In the genomic region with DNA sequence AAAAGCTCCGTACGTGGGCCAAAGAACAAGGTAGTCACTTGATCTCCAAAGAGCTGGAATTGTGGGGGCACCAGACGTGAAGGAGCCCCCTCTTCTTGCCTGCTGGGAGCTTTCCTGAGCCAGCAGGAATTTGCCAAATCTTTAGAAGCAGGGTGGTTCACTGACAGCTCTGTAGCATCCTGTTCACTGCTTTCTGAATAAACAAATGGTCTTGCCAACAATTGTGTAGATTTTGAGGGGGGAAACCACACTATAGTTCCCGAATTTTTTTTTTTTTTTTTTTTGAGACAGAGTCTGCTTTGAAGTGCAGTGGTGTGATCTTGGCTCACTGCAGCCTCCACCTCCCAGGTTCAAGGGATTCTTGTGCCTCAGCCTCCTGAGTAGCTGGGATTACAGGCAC, we compare ENCODE assay signal across 11 cellular contexts. TPM values are rescaled to one million over a fixed set of nuclear protein-coding genes. Genes with fewer than 3 reads are reported as not detected.
A peak's percentile ranks its signal among the peaks of the same experiment; 100 is the strongest.
DNase-seq lines count a peak whose midpoint lies in the region; FAIRE-seq and TF ChIP-seq lines count a peak whose summit lies in the region.
"Had no signal": no experiment of that assay in that cellular context is flagged by ENCODE, and none has a peak within 500 bp of the region (broad histone marks: within the 10 kb centered on the region; RNA-seq: fewer than 3 reads in every experiment).

No MANE protein-coding gene starts in this region.

- FAIRE-seq in astrocyte (lab: Jason Lieb, UNC): no peak

- H3K27me3 ChIP-seq in astrocyte (ENCODE audit: insufficient read depth, low read length) (no peaks in the 10 kb centered on the region), hepatocyte (no peaks in the 10 kb centered on the region)

- H3K4me1 ChIP-seq in astrocyte (ENCODE audit: insufficient read depth, low read length) (peaks cover 18% of the 10 kb centered on the region), hepatocyte (ENCODE audit: insufficient read depth) (peaks cover 33% of the 10 kb centered on the region)

- no peaks in the 10 kb centered on the region for H3K79me2 ChIP-seq in astrocyte (ENCODE audit: insufficient read depth, low read length)
- no peaks in the 10 kb centered on the region for H3K79me2 ChIP-seq in hepatocyte

- H3K9me3 Mint-ChIP-seq in HFFc6: no peaks in the 10 kb centered on the region
- no peaks in the 10 kb centered on the region for H3K9me3 Mint-ChIP-seq in astrocyte (ENCODE audit: unreplicated experiment)

- peak overlapping the region; percentile 54 for H3K9ac ChIP-seq in astrocyte (ENCODE audit: low read length)

- peak overlapping the region; percentile 85 for H3K27ac Mint-ChIP-seq in HFFc6
- H3K27ac Mint-ChIP-seq in astrocyte (ENCODE audit: unreplicated experiment): peak overlapping the region; percentile 93

- peak overlapping the region; percentile 77 for H3K4me2 ChIP-seq in astrocyte (ENCODE audit: low read length)
- no peak overlapping the region for H3K4me2 ChIP-seq in hepatocyte

- H3K4me1 Mint-ChIP-seq in HFFc6 (ENCODE audit: low read depth) (peaks cover 44% of the 10 kb centered on the region), astrocyte (ENCODE audit: low read depth, unreplicated experiment) (peaks cover 8% of the 10 kb centered on the region)

- DNase-seq in HFFc6 (no peak), astrocyte (ENCODE audit: low read depth) (no peak), hepatocyte (ENCODE audit: low spot score) (no peak), NCI-H526 treated with DMSO at 0.1 percent for 48 hours (lab: John Stamatoyannopoulos, UW) (no peak), NCI-H82 (lab: John Stamatoyannopoulos, UW) (no peak), 8988T (no peak), coronary artery (ENCODE audit: low spot score) (no peak)
- DNase-seq: CD4-positive, CD25-positive, alpha-beta regulatory T cell; NCI-H1436; T-helper 2 cell had no signal

- H3K27ac ChIP-seq in astrocyte (ENCODE audit: low read depth, low read length): peak overlapping the region; percentile 46
- peak overlapping the region; percentile 56 for H3K27ac ChIP-seq in hepatocyte
- H3K27ac ChIP-seq in skin epidermis: peak overlapping the region in 17 of 21 experiments; percentile 13 to 83 (median 62)
- peak overlapping the region in 1 of 2 donors; percentile 63 for H3K27ac ChIP-seq in coronary artery

- H3K36me3 Mint-ChIP-seq in HFFc6 (ENCODE audit: low read depth) (no peaks in the 10 kb centered on the region), astrocyte (ENCODE audit: low read depth, unreplicated experiment) (no peaks in the 10 kb centered on the region)
- H3K36me3 Mint-ChIP-seq: CD4-positive, CD25-positive, alpha-beta regulatory T cell had no signal

- H3K36me3 ChIP-seq in astrocyte (ENCODE audit: insufficient read depth, low read length): no peaks in the 10 kb centered on the region
- no peaks in the 10 kb centered on the region for H3K36me3 ChIP-seq in hepatocyte (replicated peaks; ENCODE audit: insufficient read depth, low read depth)

- H3K4me3 Mint-ChIP-seq in HFFc6 (peak overlapping the region; percentile 82), astrocyte (ENCODE audit: unreplicated experiment) (no peak overlapping the region)
- H3K4me3 Mint-ChIP-seq: CD4-positive, CD25-positive, alpha-beta regulatory T cell had no signal

- H4K20me1 ChIP-seq in astrocyte (ENCODE audit: insufficient read depth, low read length): no peaks in the 10 kb centered on the region
- H4K20me1 ChIP-seq in hepatocyte (ENCODE audit: insufficient read depth, poor library complexity, severe bottlenecking): no peaks in the 10 kb centered on the region

- TF ChIP-seq CTCF in HFFc6 (IDR thresholded peaks at IDR 0.05): no peak
- TF ChIP-seq CTCF in astrocyte (IDR thresholded peaks at IDR 0.05; ENCODE audit: insufficient read depth, low read depth, low read length): no peak
- no peak for TF ChIP-seq CTCF in hepatocyte (IDR thresholded peaks at IDR 0.05; ENCODE audit: poor library complexity)
- no peak for TF ChIP-seq CTCF in coronary artery (IDR thresholded peaks at IDR 0.05)

- H3K9me3 ChIP-seq in astrocyte (ENCODE audit: insufficient read depth, low read depth, low read length) (no peaks in the 10 kb centered on the region), hepatocyte (ENCODE audit: low read depth) (no peaks in the 10 kb centered on the region)

- H3K9me2 ChIP-seq in hepatocyte (replicated peaks; ENCODE audit: insufficient read depth): no peaks in the 10 kb centered on the region

- H3K4me3 ChIP-seq in astrocyte (ENCODE audit: insufficient read depth, low read depth, low read length) (peak overlapping the region; percentile 5), hepatocyte (no peak overlapping the region), skin epidermis (no peak overlapping the region), coronary artery (no peak overlapping the region)

- WGBS in hepatocyte (ENCODE audit: low lambda C conversion rate, missing lambda C conversion rate): 45% methylated on average over 4 of the region's 4 CpGs

- H3K27me3 Mint-ChIP-seq in HFFc6 (ENCODE audit: insufficient read depth) (peaks cover 3% of the 10 kb centered on the region; the same call in 1 of the 2 replicates), astrocyte (ENCODE audit: low read depth, unreplicated experiment) (peaks cover 2% of the 10 kb centered on the region)
- H3K27me3 Mint-ChIP-seq: CD4-positive, CD25-positive, alpha-beta regulatory T cell had no signal

- peak overlapping the region; percentile 66 for H2AFZ ChIP-seq in astrocyte (ENCODE audit: low read depth, low read length)
- H2AFZ ChIP-seq in hepatocyte: peak overlapping the region; percentile 43

RNA-seq across cellular contexts. Expression of a gene that starts 7.1 kb away (rescaled TPM):
- not detected for total RNA-seq in HFFc6 (2021; fragmentation: NEBNext Ultra II Directional; extraction: Animal tissue kit (Norgen Biotek cat#: 25700))
- total RNA-seq in astrocyte: not detected in 2 replicates
- 3.2 and 3.3 TPM in 2 replicates for total RNA-seq in hepatocyte
- polyA plus RNA-seq in hepatocyte: 1.3 and 2.5 TPM in 2 replicates
- total RNA-seq: CD4-positive, CD25-positive, alpha-beta regulatory T cell had no signal
- polyA plus RNA-seq: CD4-positive, CD25-positive, alpha-beta regulatory T cell had no signal

RNA-seq across cellular contexts. Expression of a gene that starts 37.8 kb away (rescaled TPM):
- total RNA-seq in HFFc6 (2021; fragmentation: NEBNext Ultra II Directional; extraction: Animal tissue kit (Norgen Biotek cat#: 25700)): 10 to 100 TPM; 45.9 to 57.4 (median 49.7) TPM
- 51.2 and 55.2 TPM in 2 replicates for total RNA-seq in astrocyte
- total RNA-seq in hepatocyte: 80.6 and 87.3 TPM in 2 replicates
- polyA plus RNA-seq in hepatocyte: 20.7 and 22.2 TPM in 2 replicates

RNA-seq across cellular contexts. Expression of a gene that starts 49.2 kb away (rescaled TPM):
- 10 to 100 TPM; 20.0 to 24.6 (median 22.4) TPM for total RNA-seq in HFFc6 (2021; fragmentation: NEBNext Ultra II Directional; extraction: Animal tissue kit (Norgen Biotek cat#: 25700))
- total RNA-seq in astrocyte (36.2 TPM in 2 replicates), hepatocyte (28.2 and 29.0 TPM in 2 replicates)
- 21.3 and 26.0 TPM in 2 replicates for polyA plus RNA-seq in hepatocyte
